ENCODE assay signal across 35 cellular contexts in genomic region chr10:104518891-104519290, GRCh38.
DNase-seq lines count a peak whose midpoint lies in the region; ATAC-seq, FAIRE-seq and TF ChIP-seq lines count a peak whose summit lies in the region.
"Had no signal": no experiment of that assay in that cellular context is flagged by ENCODE, and none has a peak within 500 bp of the region (broad histone marks: within the 10 kb centered on the region; RNA-seq: fewer than 3 reads in every experiment).

No MANE protein-coding gene starts in this region.

- CTCF ChIA-PET in activated naive CD4-positive, alpha-beta T cell treated with anti-CD3 and anti-CD28 coated beads, Interleukin-2, amount 10 ng/mL, durations not matched to agents 7 days and 5 days (lab: Charles Lee), result no interaction called here

- no peak overlapping the region for H3K4me2 ChIP-seq in astrocyte (ENCODE audit: low read length)
- H3K4me2 ChIP-seq: A549; BLaER1; BLaER1 treated with 17β-estradiol and CSF1 and Interleukin-3, amounts not matched to agents 10 nM and 100 nM had no signal

- peaks cover 11% of the 10 kb centered on the region for H3K27me3 Mint-ChIP-seq in activated naive CD4-positive, alpha-beta T cell treated with anti-CD3 and anti-CD28 coated beads, Interleukin-2, amount 50 U/mL, for 24 hours
- H3K27me3 Mint-ChIP-seq in activated naive CD4-positive, alpha-beta T cell treated with anti-CD3 and anti-CD28 coated beads, Interleukin-2, amount 10 ng/mL, durations not matched to agents 7 days and 5 days, result peaks cover 22% of the 10 kb centered on the region
- peaks cover 28% of the 10 kb centered on the region for H3K27me3 Mint-ChIP-seq in astrocyte (ENCODE audit: low read depth, unreplicated experiment)

- no peaks in the 10 kb centered on the region for H3K9me3 ChIP-seq in astrocyte (ENCODE audit: insufficient read depth, low read depth, low read length)
- H3K9me3 ChIP-seq: A549; BE2C; BLaER1; BLaER1 treated with 17β-estradiol and CSF1 and Interleukin-3, amounts not matched to agents 10 nM and 100 nM; Caco-2 had no signal

- H3K36me3 Mint-ChIP-seq in activated naive CD4-positive, alpha-beta T cell treated with anti-CD3 and anti-CD28 coated beads, Interleukin-2, amount 50 U/mL, for 24 hours, result no peaks in the 10 kb centered on the region
- H3K36me3 Mint-ChIP-seq in activated naive CD4-positive, alpha-beta T cell treated with anti-CD3 and anti-CD28 coated beads, Interleukin-2, amount 10 ng/mL, durations not matched to agents 7 days and 5 days, result no peaks in the 10 kb centered on the region
- no peaks in the 10 kb centered on the region for H3K36me3 Mint-ChIP-seq in astrocyte (ENCODE audit: low read depth, unreplicated experiment)
- H3K36me3 Mint-ChIP-seq: CD14-positive monocyte; CD4-positive, alpha-beta memory T cell; CD4-positive, CD25-positive, alpha-beta regulatory T cell; CD8-positive, alpha-beta memory T cell; CD8-positive, alpha-beta T cell had no signal

- FAIRE-seq in astrocyte (lab: Jason Lieb, UNC), result no peak
- FAIRE-seq: A204.1, A549, D721Med had no signal

- no peak overlapping the region for H3K4me3 Mint-ChIP-seq in activated naive CD4-positive, alpha-beta T cell treated with anti-CD3 and anti-CD28 coated beads, Interleukin-2, amount 50 U/mL, for 24 hours
- H3K4me3 Mint-ChIP-seq in activated naive CD4-positive, alpha-beta T cell treated with anti-CD3 and anti-CD28 coated beads, Interleukin-2, amount 10 ng/mL, durations not matched to agents 7 days and 5 days, result no peak overlapping the region
- no peak overlapping the region for H3K4me3 Mint-ChIP-seq in astrocyte (ENCODE audit: unreplicated experiment)
- H3K4me3 Mint-ChIP-seq: B cell; CD14-positive monocyte; CD4-positive, alpha-beta memory T cell; CD4-positive, alpha-beta T cell; CD4-positive, CD25-positive, alpha-beta regulatory T cell; CD8-positive, alpha-beta memory T cell; CD8-positive, alpha-beta T cell had no signal

- H3K27ac ChIP-seq in astrocyte (ENCODE audit: low read depth, low read length), result no peak overlapping the region
- H3K27ac ChIP-seq: 22Rv1; A549; BLaER1; BLaER1 treated with 17β-estradiol and CSF1 and Interleukin-3, amounts not matched to agents 10 nM and 100 nM; C4-2B had no signal

- DNase-seq in activated naive CD4-positive, alpha-beta T cell treated with anti-CD3 and anti-CD28 coated beads, Interleukin-2, amount 10 ng/mL, durations not matched to agents 7 days and 5 days, result no peak
- DNase-seq in astrocyte (ENCODE audit: low read depth) (no peak), mesenteric fat pad (ENCODE audit: low spot score) (peak; percentile 82), SK-N-DZ (ENCODE audit: low spot score) (no peak)
- DNase-seq: 8988T; ACHN; AML-193; BE2C; C1 segment of cervical spinal cord; Caco-2; Calu3; CD4-positive, alpha-beta memory T cell; CD4-positive, alpha-beta T cell; CD4-positive, CD25-positive, alpha-beta regulatory T cell; CD8-positive, alpha-beta memory T cell; CD8-positive, alpha-beta T cell; COR-L47; DMS 273 treated with DMSO at 0.1 percent for 48 hours; DMS153; DMS53; DMS79; DMS79 treated with DMSO at 0.1 percent for 48 hours; DND-41; EL had no signal

- H4K20me1 ChIP-seq in astrocyte (ENCODE audit: insufficient read depth, low read length), result no peaks in the 10 kb centered on the region
- H4K20me1 ChIP-seq: BLaER1; BLaER1 treated with 17β-estradiol and CSF1 and Interleukin-3, amounts not matched to agents 10 nM and 100 nM had no signal

- H3K27ac Mint-ChIP-seq in activated naive CD4-positive, alpha-beta T cell treated with anti-CD3 and anti-CD28 coated beads, Interleukin-2, amount 50 U/mL, for 24 hours, result peak overlapping the region; percentile 15
- H3K27ac Mint-ChIP-seq in activated naive CD4-positive, alpha-beta T cell treated with anti-CD3 and anti-CD28 coated beads, Interleukin-2, amount 10 ng/mL, durations not matched to agents 7 days and 5 days, result no peak overlapping the region
- peak overlapping the region; percentile 34 for H3K27ac Mint-ChIP-seq in astrocyte (ENCODE audit: unreplicated experiment)
- H3K27ac Mint-ChIP-seq: B cell; CD4-positive, alpha-beta memory T cell; CD4-positive, alpha-beta T cell; CD8-positive, alpha-beta memory T cell; CD8-positive, alpha-beta T cell had no signal

- no peak for ATAC-seq in GM19455 (IDR thresholded peaks at IDR 0.05; ENCODE audit: unreplicated experiment)
- ATAC-seq: A549; CD8-positive, alpha-beta T cell had no signal

- H3K9me3 Mint-ChIP-seq in activated naive CD4-positive, alpha-beta T cell treated with anti-CD3 and anti-CD28 coated beads, Interleukin-2, amount 50 U/mL, for 24 hours, result no peaks in the 10 kb centered on the region
- no peaks in the 10 kb centered on the region for H3K9me3 Mint-ChIP-seq in activated naive CD4-positive, alpha-beta T cell treated with anti-CD3 and anti-CD28 coated beads, Interleukin-2, amount 10 ng/mL, durations not matched to agents 7 days and 5 days
- peaks cover 4% of the 10 kb centered on the region for H3K9me3 Mint-ChIP-seq in astrocyte (ENCODE audit: unreplicated experiment)
- H3K9me3 Mint-ChIP-seq: CD4-positive, alpha-beta memory T cell; CD4-positive, alpha-beta T cell; CD8-positive, alpha-beta memory T cell; CD8-positive, alpha-beta T cell had no signal

- no peaks in the 10 kb centered on the region for H3K79me2 ChIP-seq in astrocyte (ENCODE audit: insufficient read depth, low read length)

- H3K4me1 Mint-ChIP-seq in activated naive CD4-positive, alpha-beta T cell treated with anti-CD3 and anti-CD28 coated beads, Interleukin-2, amount 50 U/mL, for 24 hours, result no peaks in the 10 kb centered on the region
- H3K4me1 Mint-ChIP-seq in activated naive CD4-positive, alpha-beta T cell treated with anti-CD3 and anti-CD28 coated beads, Interleukin-2, amount 10 ng/mL, durations not matched to agents 7 days and 5 days, result no peaks in the 10 kb centered on the region
- H3K4me1 Mint-ChIP-seq in astrocyte (ENCODE audit: low read depth, unreplicated experiment), result peaks cover 6% of the 10 kb centered on the region
- H3K4me1 Mint-ChIP-seq: B cell; CD4-positive, alpha-beta memory T cell; CD4-positive, CD25-positive, alpha-beta regulatory T cell; CD8-positive, alpha-beta memory T cell had no signal

- H3K27me3 ChIP-seq in astrocyte (ENCODE audit: insufficient read depth, low read length), result no peaks in the 10 kb centered on the region
- H3K27me3 ChIP-seq: BE2C; BLaER1; BLaER1 treated with 17β-estradiol and CSF1 and Interleukin-3, amounts not matched to agents 10 nM and 100 nM had no signal

- H3K4me3 ChIP-seq in astrocyte (ENCODE audit: insufficient read depth, low read depth, low read length), result no peak overlapping the region
- H3K4me3 ChIP-seq: A549; BLaER1; BLaER1 treated with 17β-estradiol and CSF1 and Interleukin-3, amounts not matched to agents 10 nM and 100 nM had no signal

- H3K9ac ChIP-seq in astrocyte (ENCODE audit: low read length), result no peak overlapping the region
- H3K9ac ChIP-seq: BLaER1; BLaER1 treated with 17β-estradiol and CSF1 and Interleukin-3, amounts not matched to agents 10 nM and 100 nM had no signal

- no peak overlapping the region for H2AFZ ChIP-seq in astrocyte (ENCODE audit: low read depth, low read length)

- no peak for TF ChIP-seq CTCF in astrocyte (IDR thresholded peaks at IDR 0.05; ENCODE audit: insufficient read depth, low read depth, low read length)

- H3K36me3 ChIP-seq in astrocyte (ENCODE audit: insufficient read depth, low read length), result no peaks in the 10 kb centered on the region
- H3K36me3 ChIP-seq: BE2C; BLaER1; BLaER1 treated with 17β-estradiol and CSF1 and Interleukin-3, amounts not matched to agents 10 nM and 100 nM had no signal

- H3K4me1 ChIP-seq in astrocyte (ENCODE audit: insufficient read depth, low read length), result no peaks in the 10 kb centered on the region
- H3K4me1 ChIP-seq: A549; BE2C; BLaER1; BLaER1 treated with 17β-estradiol and CSF1 and Interleukin-3, amounts not matched to agents 10 nM and 100 nM; Caco-2 had no signal
